In genomic region chr11:46369458-46370152, GRCh38 we compare ENCODE assay signal across 1 cellular context.
TF ChIP-seq lines count a peak whose summit lies in the region.

No MANE protein-coding gene starts in this region.

TF ChIP-seq in HepG2, 621 proteins besides CTCF, POLR2A, EP300 and RAD21 (continued from another document and continues in another):
- no peak for TF ChIP-seq AFF4 (CRISPR knock-in tag; IDR thresholded peaks at IDR 0.05)
- no peak for TF ChIP-seq ZNF512 (CRISPR knock-in tag; IDR thresholded peaks at IDR 0.05)
- TF ChIP-seq, protein P1, sequence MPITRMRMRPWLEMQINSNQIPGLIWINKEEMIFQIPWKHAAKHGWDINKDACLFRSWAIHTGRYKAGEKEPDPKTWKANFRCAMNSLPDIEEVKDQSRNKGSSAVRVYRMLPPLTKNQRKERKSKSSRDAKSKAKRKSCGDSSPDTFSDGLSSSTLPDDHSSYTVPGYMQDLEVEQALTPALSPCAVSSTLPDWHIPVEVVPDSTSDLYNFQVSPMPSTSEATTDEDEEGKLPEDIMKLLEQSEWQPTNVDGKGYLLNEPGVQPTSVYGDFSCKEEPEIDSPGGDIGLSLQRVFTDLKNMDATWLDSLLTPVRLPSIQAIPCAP (CRISPR knock-in tag; IDR thresholded peaks at IDR 0.05; ENCODE audit: low read depth): no peak
- no peak for TF ChIP-seq ISX (CRISPR knock-in tag; conservative IDR thresholded peaks at IDR 0.05)
- TF ChIP-seq YY1 (IDR thresholded peaks at IDR 0.05; ENCODE audit: insufficient read depth, insufficient replicate concordance, low read depth, low read length): no peak
- TF ChIP-seq TAF15 (IDR thresholded peaks at IDR 0.05; ENCODE audit: low read depth, low read length, poor library complexity, severe bottlenecking): no peak
- TF ChIP-seq XRCC5 (optimal IDR thresholded peaks at IDR 0.05; ENCODE audit: low read length): peak; percentile 66
- TF ChIP-seq, protein P2, sequence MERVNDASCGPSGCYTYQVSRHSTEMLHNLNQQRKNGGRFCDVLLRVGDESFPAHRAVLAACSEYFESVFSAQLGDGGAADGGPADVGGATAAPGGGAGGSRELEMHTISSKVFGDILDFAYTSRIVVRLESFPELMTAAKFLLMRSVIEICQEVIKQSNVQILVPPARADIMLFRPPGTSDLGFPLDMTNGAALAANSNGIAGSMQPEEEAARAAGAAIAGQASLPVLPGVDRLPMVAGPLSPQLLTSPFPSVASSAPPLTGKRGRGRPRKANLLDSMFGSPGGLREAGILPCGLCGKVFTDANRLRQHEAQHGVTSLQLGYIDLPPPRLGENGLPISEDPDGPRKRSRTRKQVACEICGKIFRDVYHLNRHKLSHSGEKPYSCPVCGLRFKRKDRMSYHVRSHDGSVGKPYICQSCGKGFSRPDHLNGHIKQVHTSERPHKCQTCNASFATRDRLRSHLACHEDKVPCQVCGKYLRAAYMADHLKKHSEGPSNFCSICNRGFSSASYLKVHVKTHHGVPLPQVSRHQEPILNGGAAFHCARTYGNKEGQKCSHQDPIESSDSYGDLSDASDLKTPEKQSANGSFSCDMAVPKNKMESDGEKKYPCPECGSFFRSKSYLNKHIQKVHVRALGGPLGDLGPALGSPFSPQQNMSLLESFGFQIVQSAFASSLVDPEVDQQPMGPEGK (CRISPR knock-in tag; IDR thresholded peaks at IDR 0.05): peak; percentile 21; the same call in 1 of the 2 replicates
- TF ChIP-seq TCF7L2 (IDR thresholded peaks at IDR 0.05; ENCODE audit: low read depth, low read length): no peak
- no peak for TF ChIP-seq ZZZ3 (CRISPR knock-in tag; IDR thresholded peaks at IDR 0.05; ENCODE audit: borderline replicate concordance)
- TF ChIP-seq KLF13 (CRISPR knock-in tag; IDR thresholded peaks at IDR 0.05): no peak
- no peak for TF ChIP-seq ZNF33A (CRISPR knock-in tag; IDR thresholded peaks at IDR 0.05; ENCODE audit: borderline replicate concordance)
- TF ChIP-seq HNF4G (IDR thresholded peaks at IDR 0.05; ENCODE audit: borderline replicate concordance, low read depth, low read length): no peak
- TF ChIP-seq HNF4G (CRISPR knock-in tag; IDR thresholded peaks at IDR 0.05; ENCODE audit: borderline replicate concordance, low read depth): no peak
- TF ChIP-seq HOXA5 (CRISPR knock-in tag; IDR thresholded peaks at IDR 0.05): no peak
- TF ChIP-seq KAT2B (IDR thresholded peaks at IDR 0.05; ENCODE audit: borderline replicate concordance, low read depth, low read length): no peak
- TF ChIP-seq U2AF2 (IDR thresholded peaks at IDR 0.05; ENCODE audit: low read depth, low read length): no peak
- no peak for TF ChIP-seq ZKSCAN1 (IDR thresholded peaks at IDR 0.05; ENCODE audit: low read length)
- no peak for TF ChIP-seq SALL1 (CRISPR knock-in tag; IDR thresholded peaks at IDR 0.05)
- no peak for TF ChIP-seq YEATS4 (CRISPR knock-in tag; IDR thresholded peaks at IDR 0.05; ENCODE audit: borderline replicate concordance)
- TF ChIP-seq FOXK1 (CRISPR knock-in tag; IDR thresholded peaks at IDR 0.05; ENCODE audit: borderline replicate concordance, low read depth): no peak
- TF ChIP-seq ZNF253 (CRISPR knock-in tag; IDR thresholded peaks at IDR 0.05; ENCODE audit: borderline replicate concordance): no peak
- no peak for TF ChIP-seq ZNF670 (CRISPR knock-in tag; IDR thresholded peaks at IDR 0.05; ENCODE audit: borderline replicate concordance)
- no peak for TF ChIP-seq FUBP1 (CRISPR knock-in tag; IDR thresholded peaks at IDR 0.05; ENCODE audit: borderline replicate concordance)
- TF ChIP-seq ZNF891 (CRISPR knock-in tag; IDR thresholded peaks at IDR 0.05): no peak
- TF ChIP-seq, protein P3, sequence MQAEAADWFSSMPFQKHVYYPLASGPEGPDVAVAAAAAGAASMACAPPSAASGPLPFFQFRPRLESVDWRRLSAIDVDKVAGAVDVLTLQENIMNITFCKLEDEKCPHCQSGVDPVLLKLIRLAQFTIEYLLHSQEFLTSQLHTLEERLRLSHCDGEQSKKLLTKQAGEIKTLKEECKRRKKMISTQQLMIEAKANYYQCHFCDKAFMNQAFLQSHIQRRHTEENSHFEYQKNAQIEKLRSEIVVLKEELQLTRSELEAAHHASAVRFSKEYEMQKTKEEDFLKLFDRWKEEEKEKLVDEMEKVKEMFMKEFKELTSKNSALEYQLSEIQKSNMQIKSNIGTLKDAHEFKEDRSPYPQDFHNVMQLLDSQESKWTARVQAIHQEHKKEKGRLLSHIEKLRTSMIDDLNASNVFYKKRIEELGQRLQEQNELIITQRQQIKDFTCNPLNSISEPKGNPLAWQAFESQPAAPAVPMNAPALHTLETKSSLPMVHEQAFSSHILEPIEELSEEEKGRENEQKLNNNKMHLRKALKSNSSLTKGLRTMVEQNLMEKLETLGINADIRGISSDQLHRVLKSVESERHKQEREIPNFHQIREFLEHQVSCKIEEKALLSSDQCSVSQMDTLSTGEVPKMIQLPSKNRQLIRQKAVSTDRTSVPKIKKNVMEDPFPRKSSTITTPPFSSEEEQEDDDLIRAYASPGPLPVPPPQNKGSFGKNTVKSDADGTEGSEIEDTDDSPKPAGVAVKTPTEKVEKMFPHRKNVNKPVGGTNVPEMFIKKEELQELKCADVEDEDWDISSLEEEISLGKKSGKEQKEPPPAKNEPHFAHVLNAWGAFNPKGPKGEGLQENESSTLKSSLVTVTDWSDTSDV (CRISPR knock-in tag; IDR thresholded peaks at IDR 0.05): no peak
- no peak for TF ChIP-seq ZNF34 (CRISPR knock-in tag; IDR thresholded peaks at IDR 0.05; ENCODE audit: borderline replicate concordance)
- TF ChIP-seq MTA1 (CRISPR knock-in tag; IDR thresholded peaks at IDR 0.05; ENCODE audit: borderline replicate concordance): 0 out of 2 replicates have a peak, but pooled peaks have one; percentile 14
- TF ChIP-seq THAP8 (CRISPR knock-in tag; IDR thresholded peaks at IDR 0.05; ENCODE audit: borderline replicate concordance): peak; percentile 66; the same call in 1 of the 2 replicates
- no peak for TF ChIP-seq GFI1 (CRISPR knock-in tag; IDR thresholded peaks at IDR 0.05; ENCODE audit: borderline replicate concordance)
- no peak for TF ChIP-seq ZNF615 (CRISPR knock-in tag; IDR thresholded peaks at IDR 0.05; ENCODE audit: borderline replicate concordance)
- TF ChIP-seq ZNF792 (CRISPR knock-in tag; IDR thresholded peaks at IDR 0.05): no peak
- TF ChIP-seq, protein P4, sequence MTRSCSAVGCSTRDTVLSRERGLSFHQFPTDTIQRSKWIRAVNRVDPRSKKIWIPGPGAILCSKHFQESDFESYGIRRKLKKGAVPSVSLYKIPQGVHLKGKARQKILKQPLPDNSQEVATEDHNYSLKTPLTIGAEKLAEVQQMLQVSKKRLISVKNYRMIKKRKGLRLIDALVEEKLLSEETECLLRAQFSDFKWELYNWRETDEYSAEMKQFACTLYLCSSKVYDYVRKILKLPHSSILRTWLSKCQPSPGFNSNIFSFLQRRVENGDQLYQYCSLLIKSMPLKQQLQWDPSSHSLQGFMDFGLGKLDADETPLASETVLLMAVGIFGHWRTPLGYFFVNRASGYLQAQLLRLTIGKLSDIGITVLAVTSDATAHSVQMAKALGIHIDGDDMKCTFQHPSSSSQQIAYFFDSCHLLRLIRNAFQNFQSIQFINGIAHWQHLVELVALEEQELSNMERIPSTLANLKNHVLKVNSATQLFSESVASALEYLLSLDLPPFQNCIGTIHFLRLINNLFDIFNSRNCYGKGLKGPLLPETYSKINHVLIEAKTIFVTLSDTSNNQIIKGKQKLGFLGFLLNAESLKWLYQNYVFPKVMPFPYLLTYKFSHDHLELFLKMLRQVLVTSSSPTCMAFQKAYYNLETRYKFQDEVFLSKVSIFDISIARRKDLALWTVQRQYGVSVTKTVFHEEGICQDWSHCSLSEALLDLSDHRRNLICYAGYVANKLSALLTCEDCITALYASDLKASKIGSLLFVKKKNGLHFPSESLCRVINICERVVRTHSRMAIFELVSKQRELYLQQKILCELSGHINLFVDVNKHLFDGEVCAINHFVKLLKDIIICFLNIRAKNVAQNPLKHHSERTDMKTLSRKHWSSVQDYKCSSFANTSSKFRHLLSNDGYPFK (CRISPR knock-in tag; IDR thresholded peaks at IDR 0.05; ENCODE audit: borderline replicate concordance): no peak
- no peak for TF ChIP-seq DPF2 (CRISPR knock-in tag; IDR thresholded peaks at IDR 0.05; ENCODE audit: borderline replicate concordance, low read depth)
- TF ChIP-seq ZEB1 (IDR thresholded peaks at IDR 0.05; ENCODE audit: insufficient replicate concordance, low read depth): no peak
- TF ChIP-seq, protein P5, sequence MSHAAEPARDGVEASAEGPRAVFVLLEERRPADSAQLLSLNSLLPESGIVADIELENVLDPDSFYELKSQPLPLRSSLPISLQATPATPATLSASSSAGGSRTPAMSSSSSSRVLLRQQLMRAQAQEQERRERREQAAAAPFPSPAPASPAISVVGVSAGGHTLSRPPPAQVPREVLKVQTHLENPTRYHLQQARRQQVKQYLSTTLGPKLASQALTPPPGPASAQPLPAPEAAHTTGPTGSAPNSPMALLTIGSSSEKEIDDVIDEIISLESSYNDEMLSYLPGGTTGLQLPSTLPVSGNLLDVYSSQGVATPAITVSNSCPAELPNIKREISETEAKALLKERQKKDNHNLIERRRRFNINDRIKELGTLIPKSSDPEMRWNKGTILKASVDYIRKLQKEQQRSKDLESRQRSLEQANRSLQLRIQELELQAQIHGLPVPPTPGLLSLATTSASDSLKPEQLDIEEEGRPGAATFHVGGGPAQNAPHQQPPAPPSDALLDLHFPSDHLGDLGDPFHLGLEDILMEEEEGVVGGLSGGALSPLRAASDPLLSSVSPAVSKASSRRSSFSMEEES (CRISPR knock-in tag; IDR thresholded peaks at IDR 0.05): no peak
- TF ChIP-seq ARNT (IDR thresholded peaks at IDR 0.05): no peak
- TF ChIP-seq ATAD3A (CRISPR knock-in tag; IDR thresholded peaks at IDR 0.05): no peak
- TF ChIP-seq ZNF703 (CRISPR knock-in tag; IDR thresholded peaks at IDR 0.05; ENCODE audit: borderline replicate concordance): no peak
- TF ChIP-seq ZNF350 (CRISPR knock-in tag; IDR thresholded peaks at IDR 0.05; ENCODE audit: borderline replicate concordance, low read depth): no peak
- no peak for TF ChIP-seq ZNF775 (CRISPR knock-in tag; IDR thresholded peaks at IDR 0.05; ENCODE audit: borderline replicate concordance)
- no peak for TF ChIP-seq GLMP (CRISPR knock-in tag; IDR thresholded peaks at IDR 0.05; ENCODE audit: borderline replicate concordance)
- TF ChIP-seq CENPT (CRISPR knock-in tag; IDR thresholded peaks at IDR 0.05; ENCODE audit: low read depth): no peak
- no peak for TF ChIP-seq FOXC1 (CRISPR knock-in tag; IDR thresholded peaks at IDR 0.05; ENCODE audit: borderline replicate concordance)
- no peak for TF ChIP-seq ZNF180 (CRISPR knock-in tag; IDR thresholded peaks at IDR 0.05; ENCODE audit: borderline replicate concordance, low read depth)
